In the genomic region with DNA sequence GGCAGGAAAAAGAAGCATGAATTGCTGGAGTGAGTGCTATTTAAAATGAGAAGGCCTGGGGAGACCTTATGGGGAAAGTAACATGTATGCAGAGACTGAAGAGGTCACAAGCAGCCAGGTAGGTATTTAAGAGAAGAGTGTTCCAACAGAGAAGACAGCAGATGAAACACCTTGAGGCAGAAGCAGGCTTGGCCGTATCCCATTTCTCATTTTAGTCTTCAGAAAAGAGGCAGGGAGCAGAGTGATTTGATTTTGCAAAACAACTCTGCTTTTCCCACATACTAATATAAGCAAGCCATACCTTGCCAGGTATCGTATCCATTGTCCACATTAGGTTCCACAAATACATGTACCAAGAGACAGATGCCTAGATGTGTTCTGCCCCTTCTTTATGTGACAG, we compare ENCODE assay signal across 3 cellular contexts.
"Had no signal": no experiment of that assay in that cellular context is flagged by ENCODE, and none has a peak within 500 bp of the region (broad histone marks: within the 10 kb centered on the region; RNA-seq: fewer than 3 reads in every experiment).

No MANE protein-coding gene starts in this region.

- ATAC-seq: GM12878 had no signal

- DNase-seq: GDM1, GF-D8 had no signal

- H3K4me3 ChIP-seq: GM12878 had no signal
